8 cellular contexts compared by ENCODE assay signal in genomic region chr10:12710594-12711343, GRCh38.
DNase-seq lines count a peak whose midpoint lies in the region; ATAC-seq and TF ChIP-seq lines count a peak whose summit lies in the region.

No MANE protein-coding gene starts in this region.

- intact Hi-C loops in CD14-positive monocyte (cut with micrococcal nuclease): no loop called here
- intact Hi-C loops in head of caudate nucleus (cut with DNase I): loop anchor here (2.0 kb wide), 1 partner anchor 446 kb away; no protein-coding TSS in a partner anchor
- intact Hi-C loops in posterior vena cava (cut with DNase I): loop anchor here in 1 of 2 donors (5.0 to 10.0 kb wide), 3 partner anchors 194 to 448 kb away; no protein-coding TSS in a partner anchor

- peaks cover 10% of the 10 kb centered on the region for H3K4me1 Mint-ChIP-seq in CD14-positive monocyte
- peaks cover 9% of the 10 kb centered on the region for H3K4me1 Mint-ChIP-seq in activated naive CD4-positive, alpha-beta T cell treated with anti-CD3 and anti-CD28 coated beads, Interleukin-2, amount 50 U/mL, for 24 hours
- H3K4me1 Mint-ChIP-seq in type B pancreatic cell (ENCODE audit: unreplicated experiment): peaks cover 38% of the 10 kb centered on the region

- TF ChIP-seq CTCF in CD14-positive monocyte (IDR thresholded peaks at IDR 0.05) (peak; percentile 92), type B pancreatic cell (conservative IDR thresholded peaks at IDR 0.05) (peak; percentile 92)

- H3K36me3 Mint-ChIP-seq in CD14-positive monocyte: no peaks in the 10 kb centered on the region
- H3K36me3 Mint-ChIP-seq in activated naive CD4-positive, alpha-beta T cell treated with anti-CD3 and anti-CD28 coated beads, Interleukin-2, amount 50 U/mL, for 24 hours: no peaks in the 10 kb centered on the region
- H3K36me3 Mint-ChIP-seq in type B pancreatic cell: no peaks in the 10 kb centered on the region

- no peak overlapping the region for H3K27ac Mint-ChIP-seq in CD14-positive monocyte
- peak overlapping the region; percentile 88 for H3K27ac Mint-ChIP-seq in activated naive CD4-positive, alpha-beta T cell treated with anti-CD3 and anti-CD28 coated beads, Interleukin-2, amount 50 U/mL, for 24 hours
- peak overlapping the region; percentile 31 for H3K27ac Mint-ChIP-seq in type B pancreatic cell

- DNase-seq in CD14-positive monocyte (ENCODE audit: low spot score) (no peak), MV-4-11 (lab: John Stamatoyannopoulos, UW) (peak; percentile 76), SKM-1 treated with dmso at 0.1 percent for 144 hours (lab: John Stamatoyannopoulos, UW; ENCODE audit: unreplicated experiment) (peak; percentile 18), head of caudate nucleus (peak; percentile 53 to 91 (median 78)), posterior vena cava (ENCODE audit: low spot score) (peak; percentile 93), type B pancreatic cell (ENCODE audit: extremely low spot score, unreplicated experiment) (no peak)

- peaks cover 0 to 5% (median 0%) of the 10 kb centered on the region in 3 donors for H3K27me3 Mint-ChIP-seq in CD14-positive monocyte (ENCODE audit: low read depth in 3 of 3)
- no peaks in the 10 kb centered on the region for H3K27me3 Mint-ChIP-seq in activated naive CD4-positive, alpha-beta T cell treated with anti-CD3 and anti-CD28 coated beads, Interleukin-2, amount 50 U/mL, for 24 hours
- no peaks in the 10 kb centered on the region for H3K27me3 Mint-ChIP-seq in type B pancreatic cell

- no peak overlapping the region for H3K4me3 Mint-ChIP-seq in CD14-positive monocyte
- H3K4me3 Mint-ChIP-seq in activated naive CD4-positive, alpha-beta T cell treated with anti-CD3 and anti-CD28 coated beads, Interleukin-2, amount 50 U/mL, for 24 hours: no peak overlapping the region
- H3K4me3 Mint-ChIP-seq in type B pancreatic cell: no peak overlapping the region

- peak; percentile 66 for ATAC-seq in GM21423 (IDR thresholded peaks at IDR 0.05; ENCODE audit: unreplicated experiment)

- peaks cover 0 to 5% (median 0%) of the 10 kb centered on the region in 7 donors for H3K9me3 Mint-ChIP-seq in CD14-positive monocyte
- H3K9me3 Mint-ChIP-seq in activated naive CD4-positive, alpha-beta T cell treated with anti-CD3 and anti-CD28 coated beads, Interleukin-2, amount 50 U/mL, for 24 hours: no peaks in the 10 kb centered on the region
- no peaks in the 10 kb centered on the region for H3K9me3 Mint-ChIP-seq in type B pancreatic cell

Comparison
In these comparisons a context has a peak if more than half of its experiments do, and no peak if none do; other contexts are left out.
1. DNase-seq: peak in MV-4-11 (single experiment), SKM-1 treated with dmso at 0.1 percent for 144 hours (single experiment), head of caudate nucleus (42 of 42) and posterior vena cava (single experiment); none in CD14-positive monocyte (single experiment) and type B pancreatic cell (single experiment).
2. H3K27ac Mint-ChIP-seq: peak in activated naive CD4-positive, alpha-beta T cell treated with anti-CD3 and anti-CD28 coated beads, Interleukin-2, amount 50 U/mL, for 24 hours (single experiment) and type B pancreatic cell (single experiment); none in CD14-positive monocyte (0 of 7).